In genomic region chr7:24455813-24456525, GRCh38 we compare ENCODE assay signal across 11 cellular contexts.
DNase-seq lines count a peak whose midpoint lies in the region; ATAC-seq and TF ChIP-seq lines count a peak whose summit lies in the region.
"Had no signal": no experiment of that assay in that cellular context is flagged by ENCODE, and none has a peak within 500 bp of the region (broad histone marks: within the 10 kb centered on the region; RNA-seq: fewer than 3 reads in every experiment).

No MANE protein-coding gene starts in this region.

- H3K4me1 ChIP-seq in GM23338 (ENCODE audit: insufficient read depth) (0 out of 2 replicates have a peak, but pooled peaks cover 4% of the 10 kb centered on the region), osteoblast (ENCODE audit: insufficient read depth, low read length) (peaks cover 15% of the 10 kb centered on the region), left lung (no peaks in the 10 kb centered on the region)

- peaks cover 6% of the 10 kb centered on the region for H3K27me3 Mint-ChIP-seq in GM23338 (ENCODE audit: insufficient read depth, low read depth, poor library complexity)
- H3K27me3 Mint-ChIP-seq in T-cell = peaks cover 6 to 13% of the 10 kb centered on the region in 2 donors

- no peak overlapping the region for H3K4me2 ChIP-seq in GM23338
- peak overlapping the region; percentile 11 for H3K4me2 ChIP-seq in osteoblast (ENCODE audit: insufficient read depth, low read length)

- H3K36me3 ChIP-seq in GM23338 (ENCODE audit: insufficient read depth) (no peaks in the 10 kb centered on the region), osteoblast (ENCODE audit: insufficient read depth, low read length) (no peaks in the 10 kb centered on the region), left lung (no peaks in the 10 kb centered on the region)

- H3K27ac Mint-ChIP-seq in GM23338 (no peak overlapping the region), T-cell (no peak overlapping the region)

- H2AFZ ChIP-seq in GM23338 = peak overlapping the region; percentile 90; the same call in 1 of the 2 replicates
- H2AFZ ChIP-seq in osteoblast (ENCODE audit: low read length) = peak overlapping the region; percentile 56

- intact Hi-C loops in left lung (cut with DNase I) = no loop called here

- CTCF ChIA-PET in T-cell (lab: Charles Lee) = interaction anchor here in 1 of 2 donors (0.7 kb wide), 1 partner anchor 57 kb away, joined by 9 read pairs; no protein-coding TSS in a partner anchor

- H3K4me3 ChIP-seq in GM23338 (no peak overlapping the region), osteoblast (ENCODE audit: insufficient read depth, low read length) (no peak overlapping the region), left lung (no peak overlapping the region)

- H3K36me3 Mint-ChIP-seq in GM23338 (ENCODE audit: low read depth) = no peaks in the 10 kb centered on the region
- no peaks in the 10 kb centered on the region for H3K36me3 Mint-ChIP-seq in T-cell

- DNase-seq in GM23338 (ENCODE audit: low spot score) = no peak
- DNase-seq in osteoblast (ENCODE audit: insufficient read length, low spot score, missing footprints) = peak; percentile 74
- DNase-seq in left lung = no peak
- DNase-seq in T-cell = no peak
- DNase-seq in NCI-H345 (lab: John Stamatoyannopoulos, UW) = no peak
- DNase-seq in activated T-cell treated with anti-CD3 and anti-CD28 coated beads, Interleukin-2, amount 50 U/mL, for 1 hour = no peak
- DNase-seq: activated CD4-positive, alpha-beta T cell treated with anti-CD3 and anti-CD28 coated beads for 4 hours; aorta; DND-41 had no signal

- H3K4me1 Mint-ChIP-seq in GM23338 = peaks cover 11% of the 10 kb centered on the region
- no peaks in the 10 kb centered on the region for H3K4me1 Mint-ChIP-seq in T-cell

- no peaks in the 10 kb centered on the region for H3K79me2 ChIP-seq in GM23338 (replicated peaks; ENCODE audit: insufficient read depth)
- no peaks in the 10 kb centered on the region for H3K79me2 ChIP-seq in osteoblast (ENCODE audit: insufficient read depth, low read length)

- no peaks in the 10 kb centered on the region for H3F3A ChIP-seq in GM23338 (replicated peaks; ENCODE audit: low read depth)

- H4K20me1 ChIP-seq in GM23338 (replicated peaks; ENCODE audit: insufficient read depth) = no peaks in the 10 kb centered on the region
- H4K20me1 ChIP-seq in osteoblast (ENCODE audit: insufficient read depth, low read length) = no peaks in the 10 kb centered on the region

- TF ChIP-seq CTCF in GM23338 (conservative IDR thresholded peaks at IDR 0.05; ENCODE audit: low read depth in 2 of 2) (no peak), osteoblast (IDR thresholded peaks at IDR 0.05; ENCODE audit: extremely low read depth, low read depth, low read length) (no peak), left lung (IDR thresholded peaks at IDR 0.05) (no peak)

- H3K4me3 Mint-ChIP-seq in GM23338 (no peak overlapping the region), T-cell (no peak overlapping the region)

- no peak overlapping the region for H3K27ac ChIP-seq in GM23338 (ENCODE audit: low read depth)
- peak overlapping the region; percentile 38 for H3K27ac ChIP-seq in osteoblast (ENCODE audit: low read depth, low read length)
- no peak overlapping the region for H3K27ac ChIP-seq in left lung

- peak; percentile 73 for ATAC-seq in GM19025 (IDR thresholded peaks at IDR 0.05; ENCODE audit: low read depth, unreplicated experiment)
- ATAC-seq in GM23338 = no peak
- peak; percentile 78 for ATAC-seq in HG03432 (IDR thresholded peaks at IDR 0.05; ENCODE audit: unreplicated experiment)
- no peak for ATAC-seq in left lung
- ATAC-seq in T-cell (replicated peaks in 1 of 4) = no peak

- H3K9me2 ChIP-seq in GM23338 (ENCODE audit: insufficient read depth) = 0 out of 2 replicates have a peak, but pooled peaks cover 4% of the 10 kb centered on the region

- H3K9me3 ChIP-seq in osteoblast (ENCODE audit: low read depth, low read length) (no peaks in the 10 kb centered on the region), left lung (no peaks in the 10 kb centered on the region)

- POLR2A ChIA-PET in T-cell (lab: Charles Lee) = no interaction called here

- no peaks in the 10 kb centered on the region for H3K9me3 Mint-ChIP-seq in GM23338
- no peaks in the 10 kb centered on the region for H3K9me3 Mint-ChIP-seq in T-cell

- H3K27me3 ChIP-seq in GM23338 (ENCODE audit: insufficient read depth) = peaks cover 3% of the 10 kb centered on the region; the same call in 1 of the 2 replicates
- no peaks in the 10 kb centered on the region for H3K27me3 ChIP-seq in osteoblast (ENCODE audit: insufficient read depth, low read length)
- no peaks in the 10 kb centered on the region for H3K27me3 ChIP-seq in left lung

TF ChIP-seq in GM23338, 12 proteins besides CTCF, POLR2A, EP300 and RAD21:
- TF ChIP-seq, protein P1, sequence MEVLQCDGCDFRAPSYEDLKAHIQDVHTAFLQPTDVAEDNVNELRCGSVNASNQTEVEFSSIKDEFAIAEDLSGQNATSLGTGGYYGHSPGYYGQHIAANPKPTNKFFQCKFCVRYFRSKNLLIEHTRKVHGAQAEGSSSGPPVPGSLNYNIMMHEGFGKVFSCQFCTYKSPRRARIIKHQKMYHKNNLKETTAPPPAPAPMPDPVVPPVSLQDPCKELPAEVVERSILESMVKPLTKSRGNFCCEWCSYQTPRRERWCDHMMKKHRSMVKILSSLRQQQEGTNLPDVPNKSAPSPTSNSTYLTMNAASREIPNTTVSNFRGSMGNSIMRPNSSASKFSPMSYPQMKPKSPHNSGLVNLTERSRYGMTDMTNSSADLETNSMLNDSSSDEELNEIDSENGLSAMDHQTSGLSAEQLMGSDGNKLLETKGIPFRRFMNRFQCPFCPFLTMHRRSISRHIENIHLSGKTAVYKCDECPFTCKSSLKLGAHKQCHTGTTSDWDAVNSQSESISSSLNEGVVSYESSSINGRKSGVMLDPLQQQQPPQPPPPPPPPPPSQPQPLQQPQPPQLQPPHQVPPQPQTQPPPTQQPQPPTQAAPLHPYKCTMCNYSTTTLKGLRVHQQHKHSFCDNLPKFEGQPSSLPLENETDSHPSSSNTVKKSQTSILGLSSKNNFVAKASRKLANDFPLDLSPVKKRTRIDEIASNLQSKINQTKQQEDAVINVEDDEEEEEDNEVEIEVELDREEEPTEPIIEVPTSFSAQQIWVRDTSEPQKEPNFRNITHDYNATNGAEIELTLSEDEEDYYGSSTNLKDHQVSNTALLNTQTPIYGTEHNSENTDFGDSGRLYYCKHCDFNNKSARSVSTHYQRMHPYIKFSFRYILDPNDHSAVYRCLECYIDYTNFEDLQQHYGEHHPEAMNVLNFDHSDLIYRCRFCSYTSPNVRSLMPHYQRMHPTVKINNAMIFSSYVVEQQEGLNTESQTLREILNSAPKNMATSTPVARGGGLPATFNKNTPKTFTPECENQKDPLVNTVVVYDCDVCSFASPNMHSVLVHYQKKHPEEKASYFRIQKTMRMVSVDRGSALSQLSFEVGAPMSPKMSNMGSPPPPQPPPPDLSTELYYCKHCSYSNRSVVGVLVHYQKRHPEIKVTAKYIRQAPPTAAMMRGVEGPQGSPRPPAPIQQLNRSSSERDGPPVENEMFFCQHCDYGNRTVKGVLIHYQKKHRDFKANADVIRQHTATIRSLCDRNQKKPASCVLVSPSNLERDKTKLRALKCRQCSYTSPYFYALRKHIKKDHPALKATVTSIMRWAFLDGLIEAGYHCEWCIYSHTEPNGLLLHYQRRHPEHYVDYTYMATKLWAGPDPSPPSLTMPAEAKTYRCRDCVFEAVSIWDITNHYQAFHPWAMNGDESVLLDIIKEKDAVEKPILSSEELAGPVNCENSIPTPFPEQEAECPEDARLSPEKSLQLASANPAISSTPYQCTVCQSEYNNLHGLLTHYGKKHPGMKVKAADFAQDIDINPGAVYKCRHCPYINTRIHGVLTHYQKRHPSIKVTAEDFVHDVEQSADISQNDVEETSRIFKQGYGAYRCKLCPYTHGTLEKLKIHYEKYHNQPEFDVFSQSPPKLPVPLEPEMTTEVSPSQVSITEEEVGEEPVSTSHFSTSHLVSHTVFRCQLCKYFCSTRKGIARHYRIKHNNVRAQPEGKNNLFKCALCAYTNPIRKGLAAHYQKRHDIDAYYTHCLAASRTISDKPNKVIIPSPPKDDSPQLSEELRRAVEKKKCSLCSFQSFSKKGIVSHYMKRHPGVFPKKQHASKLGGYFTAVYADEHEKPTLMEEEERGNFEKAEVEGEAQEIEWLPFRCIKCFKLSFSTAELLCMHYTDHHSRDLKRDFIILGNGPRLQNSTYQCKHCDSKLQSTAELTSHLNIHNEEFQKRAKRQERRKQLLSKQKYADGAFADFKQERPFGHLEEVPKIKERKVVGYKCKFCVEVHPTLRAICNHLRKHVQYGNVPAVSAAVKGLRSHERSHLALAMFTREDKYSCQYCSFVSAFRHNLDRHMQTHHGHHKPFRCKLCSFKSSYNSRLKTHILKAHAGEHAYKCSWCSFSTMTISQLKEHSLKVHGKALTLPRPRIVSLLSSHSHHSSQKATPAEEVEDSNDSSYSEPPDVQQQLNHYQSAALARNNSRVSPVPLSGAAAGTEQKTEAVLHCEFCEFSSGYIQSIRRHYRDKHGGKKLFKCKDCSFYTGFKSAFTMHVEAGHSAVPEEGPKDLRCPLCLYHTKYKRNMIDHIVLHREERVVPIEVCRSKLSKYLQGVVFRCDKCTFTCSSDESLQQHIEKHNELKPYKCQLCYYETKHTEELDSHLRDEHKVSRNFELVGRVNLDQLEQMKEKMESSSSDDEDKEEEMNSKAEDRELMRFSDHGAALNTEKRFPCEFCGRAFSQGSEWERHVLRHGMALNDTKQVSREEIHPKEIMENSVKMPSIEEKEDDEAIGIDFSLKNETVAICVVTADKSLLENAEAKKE (CRISPR knock-in tag; IDR thresholded peaks at IDR 0.05) = no peak
- TF ChIP-seq CREB1 (CRISPR knock-in tag; IDR thresholded peaks at IDR 0.05; ENCODE audit: low read depth) (no peak), STAT1 (IDR thresholded peaks at IDR 0.05; ENCODE audit: unreplicated experiment) (no peak)
- TF ChIP-seq, protein P2, sequence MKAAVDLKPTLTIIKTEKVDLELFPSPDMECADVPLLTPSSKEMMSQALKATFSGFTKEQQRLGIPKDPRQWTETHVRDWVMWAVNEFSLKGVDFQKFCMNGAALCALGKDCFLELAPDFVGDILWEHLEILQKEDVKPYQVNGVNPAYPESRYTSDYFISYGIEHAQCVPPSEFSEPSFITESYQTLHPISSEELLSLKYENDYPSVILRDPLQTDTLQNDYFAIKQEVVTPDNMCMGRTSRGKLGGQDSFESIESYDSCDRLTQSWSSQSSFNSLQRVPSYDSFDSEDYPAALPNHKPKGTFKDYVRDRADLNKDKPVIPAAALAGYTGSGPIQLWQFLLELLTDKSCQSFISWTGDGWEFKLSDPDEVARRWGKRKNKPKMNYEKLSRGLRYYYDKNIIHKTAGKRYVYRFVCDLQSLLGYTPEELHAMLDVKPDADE (IDR thresholded peaks at IDR 0.05) = no peak

Comparison
In these comparisons a context has a peak if more than half of its experiments do, and no peak if none do; other contexts are left out.
1. ATAC-seq: peak in GM19025 (single experiment) and HG03432 (single experiment); none in GM23338 (single experiment), left lung (single experiment) and T-cell (0 of 4).